19 cellular contexts compared by ENCODE assay signal in the genomic region with DNA sequence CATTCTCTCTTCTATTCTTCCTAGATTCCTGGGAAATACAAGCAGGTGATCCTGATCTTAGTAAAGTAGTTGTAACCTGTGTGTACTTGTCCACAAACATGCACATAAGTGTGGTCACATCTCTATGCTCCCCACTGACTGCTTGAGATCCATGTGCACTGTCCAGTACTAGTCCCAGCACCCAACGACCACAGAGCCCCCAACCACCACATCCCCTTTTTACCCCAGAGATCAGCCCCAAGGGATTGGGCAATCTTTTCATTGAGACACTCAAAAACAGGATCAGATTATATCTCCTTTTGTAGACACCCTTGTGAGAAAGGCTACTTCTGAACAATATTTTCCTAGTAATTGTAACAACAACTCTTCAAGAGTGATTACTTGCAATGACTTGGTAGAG.
"Had no signal": no experiment of that assay in that cellular context is flagged by ENCODE, and none has a peak within 500 bp of the region (broad histone marks: within the 10 kb centered on the region; RNA-seq: fewer than 3 reads in every experiment).

No MANE protein-coding gene starts in this region.

- H3K27me3 Mint-ChIP-seq: effector memory CD8-positive, alpha-beta T cell had no signal

- H3K9me3 Mint-ChIP-seq: nephron had no signal

- H3K4me3 Mint-ChIP-seq: activated naive CD8-positive, alpha-beta T cell; effector memory CD8-positive, alpha-beta T cell; nephron had no signal

- H3K4me1 Mint-ChIP-seq: nephron had no signal

- H3K27ac Mint-ChIP-seq: activated naive CD8-positive, alpha-beta T cell; effector memory CD8-positive, alpha-beta T cell; nephron had no signal

- DNase-seq: activated CD4-positive, alpha-beta T cell treated with anti-CD3 and anti-CD28 coated beads for 4 hours; activated CD4-positive, alpha-beta T cell treated with anti-CD3 and anti-CD28 coated beads, Interleukin-2, amount 50 U/mL, for 48 hours; activated CD8-positive, alpha-beta memory T cell treated with anti-CD3 and anti-CD28 coated beads for 24 hours; activated effector memory CD4-positive, alpha-beta T cell treated with Interleukin-2 at 50 U/mL for 16 hours; activated naive CD4-positive, alpha-beta T cell treated with Interleukin-2 at 50 U/mL for 16 hours; brain microvascular endothelial cell; cortex of kidney; effector memory CD8-positive, alpha-beta T cell; erythroblast; gastrocnemius medialis; glutamatergic neuron; left cardiac atrium; left ventricle myocardium superior; posterior cingulate gyrus; right cardiac atrium; stimulated activated CD4-positive, alpha-beta T cell treated with anti-CD3 and anti-CD28 coated beads, Interleukin-15, amount 100 ng/mL, for 24 hours; stimulated activated naive CD4-positive, alpha-beta T cell had no signal

- H3K36me3 Mint-ChIP-seq: activated naive CD8-positive, alpha-beta T cell had no signal

- ATAC-seq: effector memory CD8-positive, alpha-beta T cell; gastrocnemius medialis; left cardiac atrium; left ventricle myocardium superior; right cardiac atrium had no signal
